7 cellular contexts compared by ENCODE assay signal in genomic region chr17:29617125-29617480, GRCh38. TPM values are rescaled to one million over a fixed set of nuclear protein-coding genes. Genes with fewer than 3 reads are reported as not detected.
A peak's percentile ranks its signal among the peaks of the same experiment; 100 is the strongest.
DNase-seq lines count a peak whose midpoint lies in the region; ATAC-seq and TF ChIP-seq lines count a peak whose summit lies in the region.

No MANE protein-coding gene starts in this region.

- no peak for TF ChIP-seq POLR2A in Peyer's patch (IDR thresholded peaks at IDR 0.05)
- no peak for TF ChIP-seq POLR2A in suprapubic skin (IDR thresholded peaks at IDR 0.05)

- peaks cover 12% of the 10 kb centered on the region for H4K20me1 ChIP-seq in osteoblast (ENCODE audit: insufficient read depth, low read length)

- H3K4me2 ChIP-seq in osteoblast (ENCODE audit: insufficient read depth, low read length), result no peak overlapping the region

- TF ChIP-seq CTCF in HL-60 (IDR thresholded peaks at IDR 0.05; ENCODE audit: insufficient read depth, low read length) (peak; percentile 65), Peyer's patch (IDR thresholded peaks at IDR 0.05) (peak; percentile 62 to 80 (median 72)), osteoblast (IDR thresholded peaks at IDR 0.05; ENCODE audit: extremely low read depth, low read depth, low read length) (peak; percentile 33), suprapubic skin (IDR thresholded peaks at IDR 0.05) (peak in 1 of 2 donors; percentile 64)

- peak; percentile 61 for ATAC-seq in GM18517 (IDR thresholded peaks at IDR 0.05; ENCODE audit: unreplicated experiment)

- H3K4me1 ChIP-seq in Peyer's patch (peaks cover 5 to 58% (median 46%) of the 10 kb centered on the region in 4 donors), osteoblast (ENCODE audit: insufficient read depth, low read length) (peaks cover 22% of the 10 kb centered on the region), suprapubic skin (peaks cover 62% of the 10 kb centered on the region)

- peaks cover 11% of the 10 kb centered on the region for H3K27me3 ChIP-seq in HL-60 (ENCODE audit: insufficient read depth, poor library complexity, severe bottlenecking)
- H3K27me3 ChIP-seq in Peyer's patch, result no peaks in the 10 kb centered on the region
- no peaks in the 10 kb centered on the region for H3K27me3 ChIP-seq in osteoblast (ENCODE audit: insufficient read depth, low read length)
- H3K27me3 ChIP-seq in suprapubic skin, result peaks cover 6% of the 10 kb centered on the region

- 5% methylated on average over 16 of the region's 16 CpGs for WGBS in suprapubic skin

- H3K36me3 ChIP-seq in Peyer's patch, result no peaks in the 10 kb centered on the region
- no peaks in the 10 kb centered on the region for H3K36me3 ChIP-seq in osteoblast (ENCODE audit: insufficient read depth, low read length)
- no peaks in the 10 kb centered on the region for H3K36me3 ChIP-seq in suprapubic skin

- peaks cover 0 to 4% (median 0%) of the 10 kb centered on the region in 4 donors for H3K9me3 ChIP-seq in Peyer's patch
- H3K9me3 ChIP-seq in osteoblast (ENCODE audit: low read depth, low read length), result no peaks in the 10 kb centered on the region
- H3K9me3 ChIP-seq in suprapubic skin, result no peaks in the 10 kb centered on the region

- no peak overlapping the region for H3K4me3 ChIP-seq in HL-60 (replicated peaks; ENCODE audit: insufficient read depth, low read length)
- peak overlapping the region; percentile 20 to 53 (median 42) for H3K4me3 ChIP-seq in Peyer's patch
- H3K4me3 ChIP-seq in osteoblast (ENCODE audit: insufficient read depth, low read length), result no peak overlapping the region
- peak overlapping the region; percentile 42 for H3K4me3 ChIP-seq in suprapubic skin

- no peak overlapping the region for H2AFZ ChIP-seq in osteoblast (ENCODE audit: low read length)

- peak; percentile 73 to 93 for DNase-seq in HL-60 (ENCODE audit: low read depth in 1 of 2, low spot score in 1 of 2)
- DNase-seq in Peyer's patch, result peak; percentile 87 to 93 (median 90)
- DNase-seq in activated effector memory CD4-positive, alpha-beta T cell treated with anti-CD3 and anti-CD28 coated beads, Interleukin-2, amount 50 U/mL, for 16 hours, result peak; percentile 97
- peak; percentile 68 for DNase-seq in foreskin melanocyte
- peak; percentile 93 for DNase-seq in osteoblast (ENCODE audit: insufficient read length, low spot score, missing footprints)
- DNase-seq in suprapubic skin (ENCODE audit: low spot score in 2 of 2), result peak; percentile 89 to 91

- H3K27ac ChIP-seq in HL-60 (replicated peaks) (peak overlapping the region; percentile 61; the same call in 1 of the 2 replicates), Peyer's patch (peak overlapping the region in 2 of 4 donors; percentile 1 to 74), osteoblast (ENCODE audit: low read depth, low read length) (no peak overlapping the region), suprapubic skin (no peak overlapping the region)

- no peak for TF ChIP-seq EP300 in suprapubic skin (IDR thresholded peaks at IDR 0.05)

- H3K79me2 ChIP-seq in osteoblast (ENCODE audit: insufficient read depth, low read length), result no peaks in the 10 kb centered on the region

RNA-seq across cellular contexts. Expression of gene CORO6, which starts 5.6 kb away (rescaled TPM):
- total RNA-seq in Peyer's patch (10 to 100 TPM in 3 of 4 donors, 1 to 10 TPM in 1; 4.0 to 28.9 (median 19.9) TPM), osteoblast (12.7 and 20.3 TPM in 2 replicates), suprapubic skin (10 to 100 TPM in 1 of 4 donors, 1 to 10 TPM in 3; 1.4 to 13.7 (median 6.6) TPM)

RNA-seq across cellular contexts. Expression of gene ANKRD13B, which starts 24.2 kb away (rescaled TPM):
- total RNA-seq in Peyer's patch (10 to 100 TPM in 1 of 4 donors, 1 to 10 TPM in 3; 4.2 to 14.9 (median 8.3) TPM), osteoblast (13.0 and 18.5 TPM in 2 replicates), suprapubic skin (10 to 100 TPM in 3 of 4 donors, 1 to 10 TPM in 1; 9.0 to 16.5 (median 10.8) TPM)

RNA-seq across cellular contexts. Expression of gene GIT1, which starts 27.7 kb away (rescaled TPM):
- total RNA-seq in Peyer's patch (10 to 100 TPM; 31.9 to 66.7 (median 52.6) TPM), osteoblast (31.8 and 34.4 TPM in 2 replicates), suprapubic skin (100 to 1,000 TPM in 2 of 4 donors, 10 to 100 TPM in 2; 66.7 to 103 (median 90.4) TPM)

RNA-seq across cellular contexts. Expression of gene TP53I13, which starts 48.6 kb away (rescaled TPM):
- total RNA-seq in Peyer's patch (100 to 1,000 TPM in 2 of 4 donors, 10 to 100 TPM in 2; 86.6 to 204 (median 139) TPM), osteoblast (57.2 and 57.5 TPM in 2 replicates), suprapubic skin (10 to 100 TPM; 31.6 to 45.9 (median 40.3) TPM)

RNA-seq across cellular contexts. Expression of gene ABHD15, which starts 50.3 kb away (rescaled TPM):
- total RNA-seq in Peyer's patch, result 10 to 100 TPM; 19.0 to 41.2 (median 32.2) TPM
- total RNA-seq in osteoblast, result 8.8 and 9.4 TPM in 2 replicates
- 10 to 100 TPM in 1 of 4 donors, 1 to 10 TPM in 3; 7.2 to 11.0 (median 7.9) TPM for total RNA-seq in suprapubic skin

Comparison
In these comparisons a context has a peak if more than half of its experiments do, and no peak if none do; other contexts are left out.
1. H3K4me3 ChIP-seq: peak in Peyer's patch (4 of 4) and suprapubic skin (single experiment); none in HL-60 (single experiment) and osteoblast (single experiment).
2. Peak in every context shown above with its lines, with median percentiles within 50 percentile points of each other: DNase-seq.